In the genomic region with DNA sequence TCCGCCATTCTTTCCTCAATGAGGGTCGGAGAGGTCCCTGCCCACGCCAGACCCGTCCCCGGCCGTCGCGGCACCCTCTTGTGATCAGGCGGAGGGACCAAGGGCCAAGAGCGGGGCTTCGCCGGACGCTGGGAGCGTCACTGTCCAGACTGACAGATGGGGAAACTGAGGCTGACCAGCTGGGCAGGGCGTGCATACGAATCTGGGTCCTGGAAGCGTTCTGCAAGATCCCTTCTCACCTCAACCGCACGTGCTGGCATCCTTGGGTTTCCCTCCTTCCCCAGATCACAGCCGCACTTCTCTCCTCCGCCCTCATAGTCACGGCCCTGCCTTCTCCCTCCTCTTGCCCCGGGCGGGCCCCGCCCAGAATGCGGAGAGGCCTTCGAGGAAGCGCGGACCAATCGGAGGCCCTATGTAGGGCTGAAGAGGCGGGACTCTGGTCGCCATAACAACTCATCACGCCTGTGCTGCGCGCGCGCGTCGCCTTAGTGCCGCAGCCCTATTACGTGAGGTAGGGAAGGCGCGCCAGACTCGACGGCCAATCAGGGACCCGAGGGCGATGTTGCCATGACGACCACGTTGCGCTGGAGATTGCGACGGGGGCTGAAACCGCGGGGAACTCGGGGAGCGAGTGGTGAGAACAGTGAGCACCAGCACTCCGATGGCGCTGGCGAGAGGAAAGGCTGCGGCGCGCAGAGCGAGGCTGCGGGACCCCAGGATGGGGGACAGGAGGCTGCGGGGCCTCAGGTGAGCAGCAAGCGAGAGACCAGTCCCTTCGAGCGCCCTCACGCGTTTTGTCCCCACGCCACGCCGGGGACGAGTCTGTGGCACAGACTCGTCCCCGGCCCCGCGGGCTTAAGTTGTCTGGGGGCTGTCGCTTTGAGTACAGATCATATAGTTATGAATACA, we compare ENCODE assay signal across 8 cellular contexts.
DNase-seq lines count a peak whose midpoint lies in the region; ATAC-seq lines count a peak whose summit lies in the region.

No MANE protein-coding gene starts in this region.

- H3K4me1 Mint-ChIP-seq in effector memory CD8-positive, alpha-beta T cell (ENCODE audit: low read depth in 2 of 2) = peaks cover 9% of the 10 kb centered on the region in 2 donors

- H3K9me3 Mint-ChIP-seq in effector memory CD8-positive, alpha-beta T cell = no peaks in the 10 kb centered on the region

- peaks cover 0 to 15% of the 10 kb centered on the region in 2 donors for H3K27me3 Mint-ChIP-seq in effector memory CD8-positive, alpha-beta T cell

- H3K36me3 Mint-ChIP-seq in effector memory CD8-positive, alpha-beta T cell (ENCODE audit: insufficient read depth) = peaks cover 23% of the 10 kb centered on the region

- H3K27ac Mint-ChIP-seq in effector memory CD8-positive, alpha-beta T cell = peak overlapping the region; percentile 89 to 96

- peak; percentile 98 for ATAC-seq in GM19467 (IDR thresholded peaks at IDR 0.05; ENCODE audit: unreplicated experiment)
- peak; percentile 93 for ATAC-seq in effector memory CD8-positive, alpha-beta T cell (replicated peaks)

- peak overlapping the region; percentile 82 to 84 for H3K4me3 Mint-ChIP-seq in effector memory CD8-positive, alpha-beta T cell

- DNase-seq in COLO829 (ENCODE audit: low spot score) = peak; percentile 98
- DNase-seq in HS-27A (ENCODE audit: low read depth) = peak; percentile 99
- peak; percentile 94 for DNase-seq in NK-92 (lab: John Stamatoyannopoulos, UW; ENCODE audit: unreplicated experiment)
- DNase-seq in activated CD8-positive, alpha-beta memory T cell treated with anti-CD3 and anti-CD28 coated beads for 24 hours = peak; percentile 98
- DNase-seq in effector memory CD8-positive, alpha-beta T cell = peak; percentile 97 to 100 (median 99)
- peak; percentile 100 for DNase-seq in medulla oblongata (ENCODE audit: extremely low spot score)
- DNase-seq in stimulated activated CD4-positive, alpha-beta T cell treated with anti-CD3 and anti-CD28 coated beads, TNF-alpha, amount 100 ng/mL, for 48 hours (ENCODE audit: low read depth in 3 of 3) = peak; percentile 96 to 99 (median 98)

Comparison
In these comparisons a context has a peak if more than half of its experiments do, and no peak if none do; other contexts are left out.
1. Peak in every context shown above with its lines: DNase-seq and ATAC-seq.